Comparison of ENCODE assay signal across 19 cellular contexts in genomic region chr2:241226723-241227634, GRCh38. TPM values are rescaled to one million over a fixed set of nuclear protein-coding genes. Genes with fewer than 3 reads are reported as not detected.
A peak's percentile ranks its signal among the peaks of the same experiment; 100 is the strongest.
DNase-seq lines count a peak whose midpoint lies in the region; ATAC-seq and TF ChIP-seq lines count a peak whose summit lies in the region.
"Had no signal": no experiment of that assay in that cellular context is flagged by ENCODE, and none has a peak within 500 bp of the region (broad histone marks: within the 10 kb centered on the region; RNA-seq: fewer than 3 reads in every experiment).

No MANE protein-coding gene starts in this region.

- intact Hi-C loops in IMR-90 (cut with micrococcal nuclease), result no loop called here
- intact Hi-C loops in psoas muscle (cut with DNase I), result no loop called here

- H3K4me1 ChIP-seq in IMR-90 (ENCODE audit: control insufficient read depth, insufficient read depth, low read length) (peaks cover 9% of the 10 kb centered on the region; the same call in 1 of the 2 replicates), psoas muscle (peaks cover 6% of the 10 kb centered on the region)

- no peak overlapping the region for H2AK5ac ChIP-seq in IMR-90 (ENCODE audit: low read depth, low read length)

- dilution Hi-C loops in IMR-90 (cut with HindIII; ENCODE audit: low sequenced_read_pairs, unreplicated experiment), result no loop called here

- H3K4ac ChIP-seq in IMR-90 (ENCODE audit: low read depth, low read length), result no peak overlapping the region

- no peak overlapping the region for H2BK120ac ChIP-seq in IMR-90 (ENCODE audit: low read depth, low read length)

- POLR2A ChIA-PET in IMR-90 (lab: Charles Lee; ENCODE audit: unreplicated experiment), result no interaction called here

- no peak overlapping the region for H3K23ac ChIP-seq in IMR-90 (ENCODE audit: low read depth, low read length)

- no TSS peak for BruUV-seq in IMR-90 (replicated peaks; lab: Mats Ljungman, UMichigan)

- H3K27me3 Mint-ChIP-seq in chondrocyte (ENCODE audit: low read depth), result no peaks in the 10 kb centered on the region
- H3K27me3 Mint-ChIP-seq: activated CD4-positive, alpha-beta memory T cell treated with anti-CD3 and anti-CD28 coated beads for 36 hours; activated naive CD8-positive, alpha-beta T cell; activated T-cell treated with anti-CD3 and anti-CD28 coated beads, Interleukin-2, amount 50 U/mL, for 24 hours; central memory CD8-positive, alpha-beta T cell; effector memory CD8-positive, alpha-beta T cell had no signal

- H3K4me1 Mint-ChIP-seq in chondrocyte (ENCODE audit: low read depth), result peaks cover 17% of the 10 kb centered on the region

- H3K9me3 Mint-ChIP-seq in chondrocyte (ENCODE audit: low read depth), result no peaks in the 10 kb centered on the region
- H3K9me3 Mint-ChIP-seq: activated CD4-positive, alpha-beta memory T cell treated with anti-CD3 and anti-CD28 coated beads for 36 hours; activated T-cell treated with anti-CD3 and anti-CD28 coated beads, Interleukin-2, amount 50 U/mL, for 24 hours; central memory CD8-positive, alpha-beta T cell; effector memory CD8-positive, alpha-beta T cell; naive thymus-derived CD8-positive, alpha-beta T cell had no signal

- peaks cover 86% of the 10 kb centered on the region for H4K20me1 ChIP-seq in IMR-90 (ENCODE audit: insufficient read depth, low read length)

- H3K4me3 Mint-ChIP-seq in chondrocyte (ENCODE audit: unreplicated experiment), result no peak overlapping the region
- H3K4me3 Mint-ChIP-seq: activated CD4-positive, alpha-beta memory T cell treated with anti-CD3 and anti-CD28 coated beads for 36 hours; activated naive CD8-positive, alpha-beta T cell; activated T-cell treated with anti-CD3 and anti-CD28 coated beads, Interleukin-2, amount 50 U/mL, for 24 hours; central memory CD8-positive, alpha-beta T cell; effector memory CD8-positive, alpha-beta T cell; naive thymus-derived CD8-positive, alpha-beta T cell had no signal

- H3K27ac ChIP-seq in IMR-90 (ENCODE audit: insufficient read depth, low read length) (no peak overlapping the region), psoas muscle (no peak overlapping the region)
- H3K27ac ChIP-seq: right lobe of liver had no signal

- no peak for TF ChIP-seq POLR2A in IMR-90 (IDR thresholded peaks at IDR 0.05; ENCODE audit: low read depth, low read length)

- peak; percentile 15 for DNase-seq in IMR-90
- peak; percentile 79 for DNase-seq in chondrocyte (ENCODE audit: low spot score)
- peak; percentile 53 for DNase-seq in iPS-NIHi11 (ENCODE audit: low spot score)
- DNase-seq in psoas muscle, result peak; percentile 8 to 42
- DNase-seq in AG08395 (ENCODE audit: low spot score), result no peak
- DNase-seq: activated CD4-positive, alpha-beta memory T cell treated with anti-CD3 and anti-CD28 coated beads for 36 hours; activated T-cell treated with anti-CD3 and anti-CD28 coated beads, Interleukin-2, amount 50 U/mL, for 24 hours; effector memory CD8-positive, alpha-beta T cell; MV-4-11; NCI-H2029 treated with DMSO at 0.1 percent for 48 hours; PC-3; stimulated activated CD4-positive, alpha-beta T cell treated with anti-CD3 and anti-CD28 coated beads, Interleukin-1b, Interleukin-23, amount 100 ng/mL, for 48 hours had no signal

- no peak for ATAC-seq in IMR-90 (ENCODE audit: low read depth)
- no peak for ATAC-seq in psoas muscle
- ATAC-seq in HG03378 (IDR thresholded peaks at IDR 0.05; ENCODE audit: unreplicated experiment), result no peak
- ATAC-seq in GM18517 (IDR thresholded peaks at IDR 0.05; ENCODE audit: unreplicated experiment), result no peak
- no peak for ATAC-seq in HG03439 (IDR thresholded peaks at IDR 0.05; ENCODE audit: unreplicated experiment)
- ATAC-seq: effector memory CD8-positive, alpha-beta T cell; naive thymus-derived CD8-positive, alpha-beta T cell; PC-3; right lobe of liver had no signal

- no peak overlapping the region for H3K14ac ChIP-seq in IMR-90 (replicated peaks; ENCODE audit: low read depth, low read length)

- no peak overlapping the region for H3K9ac ChIP-seq in IMR-90 (ENCODE audit: low read depth, low read length)

- in situ Hi-C loops in IMR-90 (cut with MboI; ENCODE audit: low sequenced_read_pairs), result no loop called here

- CTCF ChIA-PET in IMR-90 (lab: Yijun Ruan, JAX), result no interaction called here

- no peak overlapping the region for H2BK20ac ChIP-seq in IMR-90 (ENCODE audit: low read depth, low read length)

- no peak for TF ChIP-seq CTCF in IMR-90 (conservative IDR thresholded peaks at IDR 0.05; ENCODE audit: low read depth, low read length)
- TF ChIP-seq CTCF in chondrocyte (IDR thresholded peaks at IDR 0.05), result no peak
- TF ChIP-seq CTCF in psoas muscle (IDR thresholded peaks at IDR 0.05), result no peak

- no peak overlapping the region for H3K4me3 ChIP-seq in IMR-90 (ENCODE audit: insufficient read depth, low read depth, low read length)
- H3K4me3 ChIP-seq in psoas muscle, result no peak overlapping the region
- H3K4me3 ChIP-seq: right lobe of liver had no signal

- no peak overlapping the region for H2BK15ac ChIP-seq in IMR-90 (ENCODE audit: low read depth, low read length)

- H3K9me3 ChIP-seq in IMR-90 (ENCODE audit: control insufficient read depth, insufficient read depth, low read length) (no peaks in the 10 kb centered on the region), psoas muscle (no peaks in the 10 kb centered on the region)
- H3K9me3 ChIP-seq: right lobe of liver had no signal

- peak overlapping the region; percentile 17 for H3K27ac Mint-ChIP-seq in chondrocyte (ENCODE audit: unreplicated experiment)
- H3K27ac Mint-ChIP-seq: activated CD4-positive, alpha-beta memory T cell treated with anti-CD3 and anti-CD28 coated beads for 36 hours; effector memory CD8-positive, alpha-beta T cell had no signal

- H3K18ac ChIP-seq in IMR-90 (ENCODE audit: low read depth, low read length), result no peak overlapping the region

- H4K8ac ChIP-seq in IMR-90 (ENCODE audit: low read depth in 2 of 2, low read length in 2 of 2), result no peak overlapping the region

- WGBS in IMR-90 (ENCODE audit: extremely low coverage in 2 of 2, insufficient read length in 1 of 2), 2 experiments, result 40% methylated on average over 1 of the region's 23 CpGs; no CpG with 5 or more reads in 1 of the 2 experiments
- 86% methylated on average over 23 of the region's 23 CpGs for WGBS in psoas muscle, 3 donors

- H3K27me3 ChIP-seq in IMR-90 (ENCODE audit: control insufficient read depth, insufficient read depth, low read length), result no peaks in the 10 kb centered on the region
- H3K27me3 ChIP-seq in psoas muscle (ENCODE audit: insufficient read depth in 3 of 3, low read length in 2 of 3), result no peaks in the 10 kb centered on the region
- H3K27me3 ChIP-seq: right lobe of liver had no signal

- no peak overlapping the region for H2AFZ ChIP-seq in IMR-90 (replicated peaks; ENCODE audit: low read length, poor library complexity)

- no peak overlapping the region for H4K5ac ChIP-seq in IMR-90 (ENCODE audit: low read depth, low read length)

- no peak for TF ChIP-seq RAD21 in IMR-90 (IDR thresholded peaks at IDR 0.05; ENCODE audit: low read length)

- no peak overlapping the region for H3K4me2 ChIP-seq in IMR-90 (ENCODE audit: low read depth, low read length)

- H2BK5ac ChIP-seq in IMR-90 (ENCODE audit: low read depth, low read length, poor library complexity, severe bottlenecking), result no peak overlapping the region

- peaks cover 21 to 58% of the 10 kb centered on the region in 2 experiments for H3K79me1 ChIP-seq in IMR-90 (ENCODE audit: low read depth in 1 of 2, low read length in 2 of 2)

- peaks cover 43% of the 10 kb centered on the region for H3K36me3 Mint-ChIP-seq in chondrocyte (ENCODE audit: low read depth)

- H3K9me1 ChIP-seq in IMR-90 (ENCODE audit: insufficient read depth, low read length), result peaks cover 3% of the 10 kb centered on the region; the same call in 1 of the 2 replicates

- no peak overlapping the region for H3K56ac ChIP-seq in IMR-90 (ENCODE audit: extremely low read depth, insufficient read depth, low read length)

- H2AK9ac ChIP-seq in IMR-90 (replicated peaks; ENCODE audit: low read depth, low read length, poor library complexity), result no peak overlapping the region

- H3K36me3 ChIP-seq in IMR-90 (ENCODE audit: control insufficient read depth, insufficient read depth, low read length) (peaks cover 60% of the 10 kb centered on the region), psoas muscle (ENCODE audit: insufficient read depth in 1 of 2, low read depth in 1 of 2) (peaks cover 5 to 70% of the 10 kb centered on the region in 2 donors)

- no peak overlapping the region for H4K91ac ChIP-seq in IMR-90 (ENCODE audit: insufficient read depth, low read depth, low read length)

TF ChIP-seq in IMR-90, 13 proteins besides CTCF, POLR2A, EP300 and RAD21 (continues in another document):
- TF ChIP-seq MXI1 (IDR thresholded peaks at IDR 0.05; ENCODE audit: borderline replicate concordance, low read depth, low read length) (no peak), RCOR1 (IDR thresholded peaks at IDR 0.05; ENCODE audit: insufficient replicate concordance, low read length) (no peak), RFX5 (IDR thresholded peaks at IDR 0.05; ENCODE audit: low read depth, low read length) (no peak), USF2 (IDR thresholded peaks at IDR 0.05; ENCODE audit: low read depth, low read length) (no peak), ELK1 (IDR thresholded peaks at IDR 0.05; ENCODE audit: borderline replicate concordance, low read depth, low read length) (no peak), CEBPB (IDR thresholded peaks at IDR 0.05; ENCODE audit: low read depth, low read length) (no peak), CHD1 (IDR thresholded peaks at IDR 0.05; ENCODE audit: low read depth, low read length) (no peak)

RNA-seq across cellular contexts. Expression of gene ANO7, which starts 38.5 kb away (rescaled TPM):
- 0.36 and 0.56 TPM in 2 replicates for total RNA-seq in IMR-90 (2012; rRNA removed)
- polyA plus RNA-seq in IMR-90 (2012; rRNA removed), result 3.4 and 3.8 TPM in 2 replicates
- polyA plus RNA-seq in IMR-90 (2012; cell fraction: cytosol; rRNA removed), result 1.0 and 4.4 TPM in 2 replicates
- 6.2 and 11.5 TPM in 2 replicates for polyA plus RNA-seq in IMR-90 (2012; cell fraction: nucleus; rRNA removed; ENCODE audit: low replicate concordance)
- 0.48 to 2.2 TPM (median 1.5 TPM) in 3 replicates for total RNA-seq in chondrocyte
- 1 to 10 TPM in 1 of 4 donors, under 1 TPM in 3; 0.36 to 1.8 (median 0.64) TPM for total RNA-seq in psoas muscle
- polyA plus RNA-seq in psoas muscle, result under 1 TPM; 0.22 to 0.55 (median 0.34) TPM
